1 cellular context compared by ENCODE assay signal in genomic region chr13:100604909-100605308, GRCh38.
TF ChIP-seq lines count a peak whose summit lies in the region.

No MANE protein-coding gene starts in this region.

TF ChIP-seq in K562, 482 proteins besides CTCF, POLR2A, EP300 and RAD21 (continued from another document):
- TF ChIP-seq HOMEZ (CRISPR knock-in tag; IDR thresholded peaks at IDR 0.05), result no peak
- no peak for TF ChIP-seq POLR2AphosphoS2 (IDR thresholded peaks at IDR 0.05; ENCODE audit: low read length)
- no peak for TF ChIP-seq U2AF2 (optimal IDR thresholded peaks at IDR 0.05; ENCODE audit: low read depth, low read length)
- no peak for TF ChIP-seq TSC22D4 (tag; IDR thresholded peaks at IDR 0.05)
- TF ChIP-seq XRCC5 (IDR thresholded peaks at IDR 0.05; ENCODE audit: low read depth, low read length), result no peak
- TF ChIP-seq MYNN (IDR thresholded peaks at IDR 0.05), result no peak
- TF ChIP-seq MYNN (CRISPR knock-in tag; IDR thresholded peaks at IDR 0.05), result no peak
- no peak for TF ChIP-seq MIER1 (IDR thresholded peaks at IDR 0.05; ENCODE audit: low read depth)
- TF ChIP-seq FOXA1 (IDR thresholded peaks at IDR 0.05; ENCODE audit: borderline replicate concordance), result no peak
- no peak for TF ChIP-seq ZBTB49 (CRISPR knock-in tag; IDR thresholded peaks at IDR 0.05; ENCODE audit: borderline replicate concordance)
- TF ChIP-seq ZNF449 (CRISPR knock-in tag; IDR thresholded peaks at IDR 0.05), result no peak
- no peak for TF ChIP-seq POLR3A (IDR thresholded peaks at IDR 0.05; ENCODE audit: borderline replicate concordance, extremely low read depth, insufficient read depth, insufficient read length)
- TF ChIP-seq ZNF717 (CRISPR knock-in tag; IDR thresholded peaks at IDR 0.05), result no peak
- no peak for TF ChIP-seq STAT6 (CRISPR knock-in tag; IDR thresholded peaks at IDR 0.05)
- no peak for TF ChIP-seq NFE2 (IDR thresholded peaks at IDR 0.05; ENCODE audit: low read depth)
